1 cellular context compared by ENCODE assay signal in the genomic region with DNA sequence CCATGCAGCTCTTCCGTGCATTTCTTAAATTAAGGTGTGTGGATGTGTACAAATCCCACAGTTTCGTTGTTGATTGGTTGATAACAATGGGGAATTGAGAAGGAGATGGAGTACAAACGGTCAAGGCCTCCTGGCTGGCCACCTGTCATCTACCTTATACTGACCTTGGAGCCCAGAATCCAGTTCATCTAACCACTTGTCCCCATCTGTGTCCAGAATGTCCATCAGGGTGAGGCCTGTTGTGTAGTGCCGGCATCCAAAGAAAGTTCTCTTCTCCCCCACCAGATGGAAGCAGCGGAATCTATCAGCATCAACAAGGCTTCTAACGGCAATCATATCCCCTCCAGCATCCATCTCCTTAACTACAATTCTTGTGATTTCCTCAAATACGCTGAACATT.
TF ChIP-seq lines count a peak whose summit lies in the region.

No MANE protein-coding gene starts in this region.

TF ChIP-seq in A549, 52 proteins besides CTCF, POLR2A, EP300 and RAD21 (continued from another document):
- TF ChIP-seq HDAC2 (IDR thresholded peaks at IDR 0.05), result no peak
- no peak for TF ChIP-seq RARB (CRISPR knock-in tag; IDR thresholded peaks at IDR 0.05)
